In genomic region chr6:148464319-148465010, GRCh38 we compare ENCODE assay signal across 8 cellular contexts.
DNase-seq lines count a peak whose midpoint lies in the region; ATAC-seq lines count a peak whose summit lies in the region.

No MANE protein-coding gene starts in this region.

- H3K4me3 Mint-ChIP-seq in T-helper 2 cell treated with Interferon-gamma antibody and Interleukin-4, amounts not matched to agents 5 μg/mL and 100 μg/mL, for 36 hours, result no peak overlapping the region

- H3K4me1 Mint-ChIP-seq in T-helper 2 cell treated with Interferon-gamma antibody and Interleukin-4, amounts not matched to agents 5 μg/mL and 100 μg/mL, for 36 hours (ENCODE audit: low read depth), result no peaks in the 10 kb centered on the region

- no peaks in the 10 kb centered on the region for H3K36me3 Mint-ChIP-seq in T-helper 2 cell treated with Interferon-gamma antibody and Interleukin-4, amounts not matched to agents 5 μg/mL and 100 μg/mL, for 36 hours (ENCODE audit: low read depth)

- no peaks in the 10 kb centered on the region for H3K9me3 Mint-ChIP-seq in T-helper 2 cell treated with Interferon-gamma antibody and Interleukin-4, amounts not matched to agents 5 μg/mL and 100 μg/mL, for 36 hours

- peaks cover 17% of the 10 kb centered on the region for H3K27me3 Mint-ChIP-seq in T-helper 2 cell treated with Interferon-gamma antibody and Interleukin-4, amounts not matched to agents 5 μg/mL and 100 μg/mL, for 36 hours (ENCODE audit: low read depth)

- peak; percentile 67 for DNase-seq in NCI-H510A treated with DMSO at 0.1 percent for 48 hours (lab: John Stamatoyannopoulos, UW)
- DNase-seq in NCI-H510A (lab: John Stamatoyannopoulos, UW), result no peak
- peak; percentile 52 for DNase-seq in NCI-H1105 treated with DMSO at 0.1 percent for 48 hours (lab: John Stamatoyannopoulos, UW)
- peak; percentile 17 for DNase-seq in T-helper 2 cell treated with Interferon-gamma antibody and Interleukin-4, amounts not matched to agents 5 μg/mL and 100 μg/mL, for 36 hours (ENCODE audit: low spot score)
- peak; percentile 5 to 71 for DNase-seq in T47D (ENCODE audit: low read depth in 1 of 2, low spot score in 1 of 2)
- DNase-seq in islet precursor cell, result peak; percentile 76
- peak; percentile 44 for DNase-seq in stimulated activated CD4-positive, alpha-beta T cell treated with anti-CD3 and anti-CD28 coated beads, Interleukin-1b, Interleukin-23, amount 100 ng/mL, for 48 hours

- H3K27ac Mint-ChIP-seq in T-helper 2 cell treated with Interferon-gamma antibody and Interleukin-4, amounts not matched to agents 5 μg/mL and 100 μg/mL, for 36 hours, result no peak overlapping the region

- in situ Hi-C loops in T47D (cut with HindIII; ENCODE audit: low pct_unique_long_range_greater_than_20kb, low sequenced_read_pairs), result no loop called here

- peak; percentile 86 for ATAC-seq in HG02678 (IDR thresholded peaks at IDR 0.05; ENCODE audit: unreplicated experiment)
